1 cellular context compared by ENCODE assay signal in the genomic region with DNA sequence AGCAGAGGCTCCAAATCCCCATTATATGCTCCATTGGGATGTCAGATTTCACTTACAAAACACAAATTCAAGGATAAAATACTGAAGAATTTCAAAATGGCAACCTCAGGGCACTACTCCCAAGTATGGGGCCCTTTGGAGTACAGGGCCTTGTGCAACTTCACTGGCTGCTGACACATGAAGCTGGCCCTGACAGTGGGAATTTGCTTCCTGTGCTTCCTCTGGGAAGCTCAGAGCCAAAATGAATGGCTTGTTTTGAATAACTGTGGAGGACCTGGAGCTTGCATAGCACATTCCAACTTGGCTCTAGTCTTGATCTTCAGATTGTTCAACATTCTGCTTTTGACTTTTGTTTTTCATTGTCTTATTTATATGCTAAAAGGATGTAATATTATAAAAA.
TF ChIP-seq lines count a peak whose summit lies in the region.

No MANE protein-coding gene starts in this region.

TF ChIP-seq in H1, 55 proteins besides CTCF, POLR2A, EP300 and RAD21 (continued from another document):
- TF ChIP-seq TCF12 (IDR thresholded peaks at IDR 0.05; ENCODE audit: low read depth, low read length) (no peak), NRF1 (IDR thresholded peaks at IDR 0.05; ENCODE audit: low read depth, low read length) (no peak)
